ENCODE assay signal across 8 cellular contexts in genomic region chr18:59885579-59886163, GRCh38.
A peak's percentile ranks its signal among the peaks of the same experiment; 100 is the strongest.
DNase-seq lines count a peak whose midpoint lies in the region; ATAC-seq and TF ChIP-seq lines count a peak whose summit lies in the region.

No MANE protein-coding gene starts in this region.

- ATAC-seq in HG02642 (IDR thresholded peaks at IDR 0.05; ENCODE audit: poor library complexity, unreplicated experiment) = peak; percentile 80

- no peaks in the 10 kb centered on the region for H3K36me3 Mint-ChIP-seq in stimulated activated naive CD8-positive, alpha-beta T cell treated with anti-CD3 and anti-CD28 coated beads, Interleukin-15, Interleukin-2, amounts not matched to agents 100 ng/mL and 50 ng/mL, for 24 hours (ENCODE audit: low read depth)

- peak overlapping the region; percentile 82 for H3K27ac Mint-ChIP-seq in stimulated activated naive CD8-positive, alpha-beta T cell treated with anti-CD3 and anti-CD28 coated beads, Interleukin-15, Interleukin-2, amounts not matched to agents 100 ng/mL and 50 ng/mL, for 24 hours

- intact Hi-C loops in head of caudate nucleus (cut with DNase I) = no loop called here

- no peaks in the 10 kb centered on the region for H3K27me3 ChIP-seq in brain microvascular endothelial cell (replicated peaks)

- no peak for TF ChIP-seq CTCF in brain microvascular endothelial cell (IDR thresholded peaks at IDR 0.05; ENCODE audit: low read depth, low read length, missing control alignments)

- no peaks in the 10 kb centered on the region for H3K27me3 Mint-ChIP-seq in stimulated activated naive CD8-positive, alpha-beta T cell treated with anti-CD3 and anti-CD28 coated beads, Interleukin-15, Interleukin-2, amounts not matched to agents 100 ng/mL and 50 ng/mL, for 24 hours

- in situ Hi-C loops in brain microvascular endothelial cell (cut with HindIII; ENCODE audit: low pct_ligation_motif_present, low sequenced_read_pairs) = no loop called here

- peak; percentile 5 to 20 for DNase-seq in activated CD4-positive, alpha-beta T cell treated with anti-CD3 and anti-CD28 coated beads for 4 hours
- DNase-seq in activated CD4-positive, alpha-beta T cell treated with anti-CD3 and anti-CD28 coated beads, Interleukin-2, amount 50 U/mL, for 1 hour = no peak
- peak; percentile 74 for DNase-seq in NOMO-1 treated with dmso at 0.1 percent for 144 hours (lab: John Stamatoyannopoulos, UW; ENCODE audit: unreplicated experiment)
- DNase-seq in brain microvascular endothelial cell = peak; percentile 83
- DNase-seq in head of caudate nucleus = no peak
- no peak for DNase-seq in GM19238 (ENCODE audit: insufficient read length, low spot score)

- H3K4me1 Mint-ChIP-seq in stimulated activated naive CD8-positive, alpha-beta T cell treated with anti-CD3 and anti-CD28 coated beads, Interleukin-15, Interleukin-2, amounts not matched to agents 100 ng/mL and 50 ng/mL, for 24 hours (ENCODE audit: low read depth) = peaks cover 52% of the 10 kb centered on the region

- H3K9me3 Mint-ChIP-seq in stimulated activated naive CD8-positive, alpha-beta T cell treated with anti-CD3 and anti-CD28 coated beads, Interleukin-15, Interleukin-2, amounts not matched to agents 100 ng/mL and 50 ng/mL, for 24 hours = no peaks in the 10 kb centered on the region

- H3K27ac ChIP-seq in brain microvascular endothelial cell = peak overlapping the region; percentile 92

- H3K4me3 ChIP-seq in brain microvascular endothelial cell (ENCODE audit: low read depth, low read length) = peak overlapping the region; percentile 18

- H3K4me3 Mint-ChIP-seq in stimulated activated naive CD8-positive, alpha-beta T cell treated with anti-CD3 and anti-CD28 coated beads, Interleukin-15, Interleukin-2, amounts not matched to agents 100 ng/mL and 50 ng/mL, for 24 hours = peak overlapping the region; percentile 52

- H3K36me3 ChIP-seq in brain microvascular endothelial cell (replicated peaks) = no peaks in the 10 kb centered on the region

Comparison
In these comparisons a context has a peak if more than half of its experiments do, and no peak if none do; other contexts are left out.
1. DNase-seq: peak in activated CD4-positive, alpha-beta T cell treated with anti-CD3 and anti-CD28 coated beads for 4 hours (2 of 2), NOMO-1 treated with dmso at 0.1 percent for 144 hours (single experiment) and brain microvascular endothelial cell (single experiment); none in activated CD4-positive, alpha-beta T cell treated with anti-CD3 and anti-CD28 coated beads, Interleukin-2, amount 50 U/mL, for 1 hour (single experiment), head of caudate nucleus (0 of 42) and GM19238 (single experiment).